ENCODE assay signal across 10 cellular contexts in genomic region chr18:77103991-77104521, GRCh38. TPM values are rescaled to one million over a fixed set of nuclear protein-coding genes. Genes with fewer than 3 reads are reported as not detected.
DNase-seq lines count a peak whose midpoint lies in the region; ATAC-seq and TF ChIP-seq lines count a peak whose summit lies in the region.
"Had no signal": no experiment of that assay in that cellular context is flagged by ENCODE, and none has a peak within 500 bp of the region (broad histone marks: within the 10 kb centered on the region; RNA-seq: fewer than 3 reads in every experiment).

No MANE protein-coding gene starts in this region.

- H3F3A ChIP-seq in Loucy (ENCODE audit: low read depth): peaks cover 19% of the 10 kb centered on the region

- H3K4me3 ChIP-seq in ACC112 (ENCODE audit: low read depth, low read length) (peak overlapping the region; percentile 57), Loucy (ENCODE audit: low read length, poor library complexity, severe bottlenecking) (no peak overlapping the region), mucosa of descending colon (no peak overlapping the region)

- no peaks in the 10 kb centered on the region for H3K9me2 ChIP-seq in Loucy (replicated peaks; ENCODE audit: low read depth, low read length)

- no peaks in the 10 kb centered on the region for H3K27me3 Mint-ChIP-seq in chondrocyte (ENCODE audit: low read depth)

- no peak for TF ChIP-seq CTCF in Loucy (conservative IDR thresholded peaks at IDR 0.05; ENCODE audit: low read length)
- no peak for TF ChIP-seq CTCF in chondrocyte (IDR thresholded peaks at IDR 0.05)
- TF ChIP-seq CTCF in mucosa of descending colon (IDR thresholded peaks at IDR 0.05): no peak

- H3K4me2 ChIP-seq in Loucy (ENCODE audit: low read depth, low read length, poor library complexity, severe bottlenecking): peak overlapping the region; percentile 79

- ATAC-seq in mucosa of descending colon (peak; percentile 25), GM21515 (IDR thresholded peaks at IDR 0.05; ENCODE audit: unreplicated experiment) (no peak)

- H3K36me3 Mint-ChIP-seq in chondrocyte (ENCODE audit: low read depth): no peaks in the 10 kb centered on the region

- H4K20me1 ChIP-seq in Loucy (ENCODE audit: insufficient read depth, low read length, poor library complexity, severe bottlenecking): no peaks in the 10 kb centered on the region

- H2AFZ ChIP-seq in ACC112 (ENCODE audit: low read length, unreplicated experiment) (peak overlapping the region; percentile 90), Loucy (ENCODE audit: low read length) (no peak overlapping the region)

- no peaks in the 10 kb centered on the region for H3K9me3 ChIP-seq in Loucy (ENCODE audit: insufficient read depth, low read depth, low read length)
- no peaks in the 10 kb centered on the region for H3K9me3 ChIP-seq in mucosa of descending colon

- no peak for DNase-seq in chondrocyte (ENCODE audit: low spot score)
- no peak for DNase-seq in mucosa of descending colon
- DNase-seq in NCI-H2227 treated with DMSO at 0.1 percent for 48 hours (lab: John Stamatoyannopoulos, UW): no peak
- no peak for DNase-seq in NCI-H345 (lab: John Stamatoyannopoulos, UW)
- DNase-seq in NCI-H128 (lab: John Stamatoyannopoulos, UW; ENCODE audit: unreplicated experiment): no peak
- DNase-seq: DMS153, NCI-H1092 had no signal

- H3K4me1 ChIP-seq in ACC112 (ENCODE audit: control insufficient read depth, insufficient read depth, low read length, unreplicated experiment) (peaks cover 78% of the 10 kb centered on the region), Loucy (ENCODE audit: insufficient read depth, low read length, poor library complexity, severe bottlenecking) (peaks cover 96% of the 10 kb centered on the region), mucosa of descending colon (ENCODE audit: low read depth) (peaks cover 13% of the 10 kb centered on the region)

- H3K4me3 Mint-ChIP-seq in chondrocyte (ENCODE audit: unreplicated experiment): peak overlapping the region; percentile 1

- no peaks in the 10 kb centered on the region for H3K79me2 ChIP-seq in ACC112 (ENCODE audit: control insufficient read depth, insufficient read depth, low read length, unreplicated experiment)
- 0 out of 2 replicates have a peak, but pooled peaks cover 6% of the 10 kb centered on the region for H3K79me2 ChIP-seq in Loucy (ENCODE audit: insufficient read depth, low read length)

- intact Hi-C loops in mucosa of descending colon (cut with DNase I, micrococcal nuclease): no loop called here

- H3K27ac ChIP-seq in ACC112 (ENCODE audit: low read depth, low read length): peak overlapping the region; percentile 98

- H3K36me3 ChIP-seq in ACC112 (ENCODE audit: insufficient read depth, low read length): no peaks in the 10 kb centered on the region
- no peaks in the 10 kb centered on the region for H3K36me3 ChIP-seq in Loucy (ENCODE audit: insufficient read depth, low read length)
- H3K36me3 ChIP-seq in mucosa of descending colon (ENCODE audit: low read depth): no peaks in the 10 kb centered on the region

- peak overlapping the region; percentile 90 for H3K9ac ChIP-seq in Loucy (ENCODE audit: low read depth, low read length, poor library complexity, severe bottlenecking)

- no peaks in the 10 kb centered on the region for H3K9me3 Mint-ChIP-seq in chondrocyte (ENCODE audit: low read depth)

- H3K27me3 ChIP-seq in ACC112 (ENCODE audit: insufficient read depth, low read length): no peaks in the 10 kb centered on the region
- H3K27me3 ChIP-seq in Loucy (ENCODE audit: insufficient read depth, low read length, poor library complexity, severe bottlenecking): no peaks in the 10 kb centered on the region

- peak overlapping the region; percentile 97 for H3K27ac Mint-ChIP-seq in chondrocyte (ENCODE audit: unreplicated experiment)

- peaks cover 95% of the 10 kb centered on the region for H3K4me1 Mint-ChIP-seq in chondrocyte (ENCODE audit: low read depth)

RNA-seq across cellular contexts. Expression of gene MBP, which starts 28.5 kb away (rescaled TPM):
- total RNA-seq in chondrocyte (8.3 to 15.9 TPM (median 14.0 TPM) in 3 replicates), mucosa of descending colon (10 to 100 TPM; 37.9 to 48.5 (median 47.4) TPM)
